In the genomic region with DNA sequence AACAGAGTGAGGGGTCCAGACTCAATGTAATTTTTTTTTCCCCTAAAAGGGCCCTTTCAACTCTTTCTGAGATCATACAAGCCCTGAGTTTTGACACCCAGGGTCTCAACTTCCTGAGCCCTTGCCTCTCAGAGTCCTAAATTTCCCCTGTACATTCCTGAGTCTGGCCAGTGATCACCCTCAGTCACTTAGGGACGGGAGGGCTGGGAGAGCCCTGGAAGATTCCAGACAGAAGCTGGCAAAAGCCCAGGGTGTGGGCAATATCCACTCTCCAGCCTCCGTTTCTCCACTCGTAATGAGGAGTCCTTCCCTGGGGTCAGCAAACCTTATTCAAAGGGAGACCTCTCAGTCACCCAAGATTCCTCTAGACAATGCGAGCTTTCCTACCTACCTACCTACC, we compare ENCODE assay signal across 1 cellular context.
TF ChIP-seq lines count a peak whose summit lies in the region.

No MANE protein-coding gene starts in this region.

TF ChIP-seq in endothelial cell of umbilical vein, 7 proteins besides CTCF, POLR2A, EP300 and RAD21:
- TF ChIP-seq JUN (IDR thresholded peaks at IDR 0.05; ENCODE audit: borderline replicate concordance, insufficient read depth, insufficient read length, low read depth): no peak
- no peak for TF ChIP-seq FOS (IDR thresholded peaks at IDR 0.05; ENCODE audit: borderline replicate concordance, insufficient read depth, low read length)
- no peak for TF ChIP-seq MAX (IDR thresholded peaks at IDR 0.05; ENCODE audit: insufficient read depth, insufficient read length)
- TF ChIP-seq MYC (IDR thresholded peaks at IDR 0.05; ENCODE audit: low read depth, low read length): no peak
- no peak for TF ChIP-seq POLR2AphosphoS5 (IDR thresholded peaks at IDR 0.05; ENCODE audit: insufficient read depth, low read depth, low read length)
- TF ChIP-seq GATA2 (IDR thresholded peaks at IDR 0.05; ENCODE audit: insufficient read depth, insufficient read length, low read depth, low read length): no peak
- no peak for TF ChIP-seq EZH2 (IDR thresholded peaks at IDR 0.05; ENCODE audit: borderline replicate concordance, low read depth, low read length, severe bottlenecking)
